8 cellular contexts compared by ENCODE assay signal in the genomic region with DNA sequence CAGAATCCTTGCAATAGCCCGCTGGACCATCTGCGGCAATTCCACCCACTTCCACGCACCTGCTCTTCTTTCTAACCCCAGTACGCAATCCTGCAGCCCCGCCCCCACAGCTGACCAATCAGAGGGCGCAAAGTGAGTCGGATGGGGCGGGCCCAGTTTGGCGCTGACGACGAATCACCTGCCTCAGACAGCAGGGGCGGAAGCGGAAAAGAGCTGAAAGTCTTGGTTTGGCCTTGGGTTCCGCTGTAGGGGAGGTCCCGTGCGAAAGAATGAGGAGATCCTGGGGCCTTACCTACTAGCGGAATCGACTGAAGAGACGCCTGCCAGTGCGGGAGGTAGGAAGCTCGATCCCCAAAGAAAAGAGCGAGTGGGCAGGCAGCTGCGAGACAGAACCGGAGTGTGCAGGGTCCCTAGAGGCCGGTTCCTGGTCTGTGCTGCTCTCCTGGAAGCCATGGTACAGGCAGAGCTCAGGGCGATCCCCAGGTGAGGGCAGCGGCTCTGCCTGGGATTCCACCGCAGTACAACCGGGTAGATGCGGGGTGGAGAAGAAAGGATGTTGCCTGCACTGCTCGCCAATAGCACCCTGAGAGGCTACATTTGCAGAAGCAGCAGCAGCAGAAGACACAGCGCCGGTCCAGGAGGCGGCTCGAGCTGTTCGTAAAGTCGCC. TPM values are rescaled to one million over a fixed set of nuclear protein-coding genes. Genes with fewer than 3 reads are reported as not detected.
A peak's percentile ranks its signal among the peaks of the same experiment; 100 is the strongest.
DNase-seq lines count a peak whose midpoint lies in the region; ATAC-seq, FAIRE-seq and TF ChIP-seq lines count a peak whose summit lies in the region.

A gene (plus strand): TSS at position 225 of the 668 bp plus-strand sequence. CDS start 560 bp downstream, outside the sequence.

- peak within 1 kb of the TSS; percentile 94 to 98 (median 96) for H3K27ac Mint-ChIP-seq in brain

- peaks cover 19% of the 10 kb centered on the region for H3K27me3 Mint-ChIP-seq in brain

- peak; percentile 80 for DNase-seq in NCI-H2107 treated with DMSO at 0.1 percent for 48 hours (lab: John Stamatoyannopoulos, UW; ENCODE audit: unreplicated experiment)
- DNase-seq in iPS DF 19.7 (ENCODE audit: low read depth, low spot score): peak; percentile 84
- DNase-seq in sciatic nerve (ENCODE audit: low spot score): peak; percentile 99

- peak; percentile 99 for ATAC-seq in GM18520 (IDR thresholded peaks at IDR 0.05; ENCODE audit: unreplicated experiment)
- ATAC-seq in HG03064 (IDR thresholded peaks at IDR 0.05; ENCODE audit: low read depth, unreplicated experiment): peak; percentile 99
- ATAC-seq in sciatic nerve: peak; percentile 100

- no peak for TF ChIP-seq CTCF in 22Rv1 (IDR thresholded peaks at IDR 0.05)
- no peak for TF ChIP-seq CTCF in brain (conservative IDR thresholded peaks at IDR 0.05)

- peaks cover 60% of the 10 kb centered on the region for H3K4me1 Mint-ChIP-seq in brain

- H3K36me3 Mint-ChIP-seq in brain: peaks cover 19% of the 10 kb centered on the region

- peak; percentile 95 for FAIRE-seq in TTC549 (lab: Jason Lieb, UNC)

- intact Hi-C loops in sciatic nerve (cut with DNase I): no loop called here

- H3K27ac ChIP-seq in 22Rv1: peak within 1 kb of the TSS; percentile 78

- H3K4me3 Mint-ChIP-seq in brain: peak within 1 kb of the TSS; percentile 91 to 96 (median 95)

- H3K9me3 Mint-ChIP-seq in brain: no peaks in the 10 kb centered on the region

RNA-seq across cellular contexts. Expression of the gene that starts here (rescaled TPM):
- 8.7 TPM for polyA plus RNA-seq in brain (ENCODE audit: insufficient read depth, low read depth, low replicate concordance)
- total RNA-seq in sciatic nerve: 31.7 TPM

Comparison
In these comparisons a context has a peak if more than half of its experiments do, and no peak if none do; other contexts are left out.
1. Peak in every context shown above with its lines: DNase-seq, ATAC-seq and H3K27ac ChIP-seq.